7 cellular contexts compared by ENCODE assay signal in the genomic region with DNA sequence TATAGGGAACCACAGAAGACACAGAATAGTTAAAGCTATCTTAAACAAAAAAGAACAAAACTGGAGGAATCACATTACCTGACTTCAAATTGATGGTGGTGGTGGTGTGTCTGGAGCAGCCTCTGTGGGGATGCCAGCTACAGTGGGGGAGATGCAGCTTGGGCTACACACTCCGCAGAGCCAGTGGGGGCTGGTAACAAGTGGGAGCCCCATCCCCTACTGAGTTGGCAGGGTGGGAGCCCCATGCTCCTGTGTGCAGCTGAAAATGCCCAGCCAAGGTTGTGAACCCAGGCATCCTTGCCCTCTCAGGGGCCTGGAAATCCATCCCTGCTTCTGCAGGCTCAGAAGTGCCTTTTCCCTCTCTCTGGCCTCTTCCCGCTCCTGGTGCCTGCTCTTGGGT.
"Had no signal": no experiment of that assay in that cellular context is flagged by ENCODE, and none has a peak within 500 bp of the region (broad histone marks: within the 10 kb centered on the region; RNA-seq: fewer than 3 reads in every experiment).

No MANE protein-coding gene starts in this region.

- ATAC-seq: GM12878 had no signal

- FAIRE-seq: G401.6, GM12878, GM12891, GM12892, GM18507 had no signal

- H3K4me3 ChIP-seq: GM12878 had no signal

- DNase-seq: GDM1, GF-D8 had no signal
